In the genomic region with DNA sequence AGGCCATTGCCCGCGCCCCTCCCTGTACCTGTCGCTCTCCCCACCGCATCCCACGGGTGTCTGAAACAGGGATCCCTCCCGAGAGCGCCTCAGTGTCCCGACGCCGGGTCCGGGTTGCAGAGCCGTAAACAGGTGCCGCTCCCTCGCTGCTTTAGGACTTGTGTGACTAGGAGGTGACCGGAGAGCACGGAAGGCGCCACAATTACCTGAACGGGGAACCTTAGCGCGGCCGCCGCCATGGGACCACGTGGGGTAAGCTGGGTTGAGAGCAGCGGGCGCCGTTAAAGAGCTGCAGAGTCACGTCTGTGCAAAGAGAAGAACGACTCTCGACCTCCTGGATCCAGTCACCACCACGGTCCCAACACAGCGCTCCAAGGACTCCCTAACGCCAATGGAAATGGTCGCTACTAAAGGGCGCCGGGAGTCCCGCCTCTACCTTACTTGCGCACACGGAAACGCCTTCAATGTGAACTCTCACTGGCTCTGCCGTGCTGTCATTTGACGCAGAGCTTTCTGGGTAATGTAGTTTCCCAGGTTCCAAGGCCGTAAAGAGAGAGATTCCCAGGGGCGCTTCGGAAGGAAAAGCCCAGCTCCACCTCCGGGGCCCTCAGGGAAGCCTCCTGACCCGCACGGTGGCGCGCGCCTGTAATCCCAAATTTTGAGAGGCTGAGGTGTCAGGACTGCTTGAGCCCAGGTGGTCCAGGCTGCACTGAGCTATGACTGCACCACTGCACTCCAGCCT, we compare ENCODE assay signal across 8 cellular contexts. TPM values are rescaled to one million over a fixed set of nuclear protein-coding genes. Genes with fewer than 3 reads are reported as not detected.
A peak's percentile ranks its signal among the peaks of the same experiment; 100 is the strongest.
DNase-seq lines count a peak whose midpoint lies in the region; ATAC-seq and TF ChIP-seq lines count a peak whose summit lies in the region.

A gene (minus strand): TSS at position 409 of the 742 bp plus-strand sequence. CDS start 170 bp downstream, at position 239.

- TF ChIP-seq EP300 in upper lobe of left lung (IDR thresholded peaks at IDR 0.05), result no peak

- H3K4me1 ChIP-seq in adipocyte (ENCODE audit: control insufficient read depth, insufficient read depth, low read length) (peaks cover 6% of the 10 kb centered on the region), heart left ventricle (peaks cover 0 to 32% (median 9%) of the 10 kb centered on the region in 12 donors), upper lobe of left lung (peaks cover 22 to 37% (median 25%) of the 10 kb centered on the region in 4 donors)

- peak within 1 kb of the TSS; percentile 90 for H3K9ac ChIP-seq in adipocyte (ENCODE audit: low read length)

- H3K27ac ChIP-seq in heart left ventricle (peak within 1 kb of the TSS in 11 of 12 donors; percentile 72 to 92 (median 78)), upper lobe of left lung (peak within 1 kb of the TSS; percentile 73 to 89 (median 83))

- intact Hi-C loops in heart left ventricle (cut with DNase I), result no loop called here

- no peaks in the 10 kb centered on the region for H3K9me3 ChIP-seq in adipocyte (ENCODE audit: control insufficient read depth, low read length)
- no peaks in the 10 kb centered on the region for H3K9me3 ChIP-seq in heart left ventricle
- no peaks in the 10 kb centered on the region for H3K9me3 ChIP-seq in upper lobe of left lung

- peaks cover 4% of the 10 kb centered on the region for H3K36me3 ChIP-seq in GM06990 (ENCODE audit: control insufficient read depth, insufficient read depth, low read length)
- H3K36me3 ChIP-seq in adipocyte (ENCODE audit: control insufficient read depth, insufficient read depth, low read length, severe bottlenecking), result peaks cover 7% of the 10 kb centered on the region
- H3K36me3 ChIP-seq in heart left ventricle, result peaks cover 0 to 26% (median 17%) of the 10 kb centered on the region in 9 donors
- peaks cover 0 to 25% (median 5%) of the 10 kb centered on the region in 4 donors for H3K36me3 ChIP-seq in upper lobe of left lung

- DNase-seq in GM06990 (ENCODE audit: extremely low read depth, insufficient read length) (peak; percentile 76), NCI-H128 (lab: John Stamatoyannopoulos, UW; ENCODE audit: unreplicated experiment) (peak; percentile 74), SW480 (ENCODE audit: low spot score) (peak; percentile 97), adipocyte (ENCODE audit: low read depth) (peak; percentile 95), heart left ventricle (peak; percentile 88 to 91 (median 88)), pons (ENCODE audit: low spot score) (peak; percentile 97), upper lobe of left lung (peak; percentile 87 to 91)

- WGBS in heart left ventricle, 4 donors, result 0 to 1% (median 0%) methylated on average over 33 to 50 of the region's 50 CpGs
- 0 to 1% methylated on average over 27 to 47 of the region's 50 CpGs for WGBS in upper lobe of left lung, 2 donors

- H3K27me3 ChIP-seq in GM06990 (replicated peaks; ENCODE audit: control insufficient read depth, insufficient read depth, low read length) (no peaks in the 10 kb centered on the region), adipocyte (replicated peaks; ENCODE audit: control insufficient read depth, insufficient read depth, low read length) (no peaks in the 10 kb centered on the region), heart left ventricle (no peaks in the 10 kb centered on the region), upper lobe of left lung (no peaks in the 10 kb centered on the region)

- TF ChIP-seq POLR2A in heart left ventricle (IDR thresholded peaks at IDR 0.05) (peak in 1 of 2 donors; percentile 93), upper lobe of left lung (IDR thresholded peaks at IDR 0.05) (peak in 3 of 4 donors; percentile 78 to 92 (median 85))

- TF ChIP-seq CTCF in GM06990 (IDR thresholded peaks at IDR 0.05; ENCODE audit: insufficient read depth, low read length, poor library complexity, severe bottlenecking) (no peak), heart left ventricle (IDR thresholded peaks at IDR 0.05) (no peak), upper lobe of left lung (IDR thresholded peaks at IDR 0.05) (no peak)

- H3K4me3 ChIP-seq in GM06990 (replicated peaks; ENCODE audit: low read depth, low read length), result peak within 1 kb of the TSS; percentile 91
- peak within 1 kb of the TSS; percentile 90 for H3K4me3 ChIP-seq in adipocyte (ENCODE audit: low read length)
- peak within 1 kb of the TSS; percentile 52 to 93 (median 82) for H3K4me3 ChIP-seq in heart left ventricle
- H3K4me3 ChIP-seq in upper lobe of left lung, result peak within 1 kb of the TSS; percentile 30 to 84 (median 76)

- ATAC-seq in HG02610 (IDR thresholded peaks at IDR 0.05; ENCODE audit: unreplicated experiment) (peak; percentile 73), heart left ventricle (peak; percentile 91 to 96 (median 94)), upper lobe of left lung (ENCODE audit: low FRiP score in 2 of 2) (peak; percentile 96)

RNA-seq across cellular contexts. Expression of the gene that starts here (rescaled TPM):
- 1 to 10 TPM; 2.6 to 5.2 (median 3.9) TPM for total RNA-seq in heart left ventricle
- 1 to 10 TPM; 1.7 to 3.4 TPM for polyA plus RNA-seq in heart left ventricle
- 10 to 100 TPM; 12.1 to 68.1 (median 21.0) TPM for total RNA-seq in upper lobe of left lung

Comparison
In these comparisons a context has a peak if more than half of its experiments do, and no peak if none do; other contexts are left out.
1. Peak in every context shown above with its lines: DNase-seq, ATAC-seq, H3K4me3 ChIP-seq and H3K27ac ChIP-seq.